Comparison of ENCODE assay signal across 23 cellular contexts in genomic region chr13:87078947-87079795, GRCh38.
"Had no signal": no experiment of that assay in that cellular context is flagged by ENCODE, and none has a peak within 500 bp of the region (broad histone marks: within the 10 kb centered on the region; RNA-seq: fewer than 3 reads in every experiment).

No MANE protein-coding gene starts in this region.

- H3K9me3 ChIP-seq: pancreas, psoas muscle, right atrium auricular region had no signal

- H3K27ac ChIP-seq: epithelial cell of prostate, esophagus squamous epithelium, left ventricle myocardium inferior, pancreas, psoas muscle, right atrium auricular region, spleen, tibial nerve had no signal

- H3K4me1 ChIP-seq: esophagus squamous epithelium, left ventricle myocardium inferior, pancreas, psoas muscle, right atrium auricular region, spleen, tibial nerve had no signal

- DNase-seq: activated CD4-positive, alpha-beta T cell treated with anti-CD3 and anti-CD28 coated beads for 1 hour; activated CD4-positive, alpha-beta T cell treated with anti-CD3 and anti-CD28 coated beads, Interleukin-2, amount 10 ng/mL, durations not matched to agents 7 days and 5 days; activated CD8-positive, alpha-beta T cell treated with anti-CD3 and anti-CD28 coated beads for 36 hours; activated gamma-delta T cell treated with Interleukin-2 at 50 U/mL for 16 hours; activated naive CD8-positive, alpha-beta T cell treated with anti-CD3 and anti-CD28 coated beads, Interleukin-2, amount 50 U/mL, for 24 hours; activated T-cell treated with anti-CD3 and anti-CD28 coated beads, Interleukin-2, amount 50 U/mL, for 4 hours; amygdala; effector CD8-positive, alpha-beta T cell; esophagus squamous epithelium; foreskin melanocyte; left ventricle myocardium inferior; midbrain; naive thymus-derived CD4-positive, alpha-beta T cell; nucleus accumbens; stimulated activated naive CD4-positive, alpha-beta T cell treated with Interleukin-2 at 50 U/mL for 16 hours; T-helper 17 cell had no signal

- ATAC-seq: activated CD8-positive, alpha-beta T cell treated with anti-CD3 and anti-CD28 coated beads for 36 hours; activated naive CD8-positive, alpha-beta T cell treated with anti-CD3 and anti-CD28 coated beads, Interleukin-2, amount 50 U/mL, for 24 hours; activated T-cell treated with anti-CD3 and anti-CD28 coated beads, Interleukin-2, amount 50 U/mL, for 4 hours; activated T-helper 17 cell treated with anti-CD3 and anti-CD28 coated beads, Interleukin-2, amount 50 U/mL, for 72 hours; naive thymus-derived CD4-positive, alpha-beta T cell; pancreas; psoas muscle; T-helper 17 cell had no signal

- H3K36me3 ChIP-seq: esophagus squamous epithelium, left ventricle myocardium inferior, pancreas, right atrium auricular region, spleen, tibial nerve had no signal

- H3K27me3 ChIP-seq: esophagus squamous epithelium, pancreas, right atrium auricular region, spleen, tibial nerve had no signal

- H3K4me3 ChIP-seq: esophagus squamous epithelium, left ventricle myocardium inferior, pancreas, psoas muscle, right atrium auricular region, spleen, tibial nerve had no signal
